In the genomic region with DNA sequence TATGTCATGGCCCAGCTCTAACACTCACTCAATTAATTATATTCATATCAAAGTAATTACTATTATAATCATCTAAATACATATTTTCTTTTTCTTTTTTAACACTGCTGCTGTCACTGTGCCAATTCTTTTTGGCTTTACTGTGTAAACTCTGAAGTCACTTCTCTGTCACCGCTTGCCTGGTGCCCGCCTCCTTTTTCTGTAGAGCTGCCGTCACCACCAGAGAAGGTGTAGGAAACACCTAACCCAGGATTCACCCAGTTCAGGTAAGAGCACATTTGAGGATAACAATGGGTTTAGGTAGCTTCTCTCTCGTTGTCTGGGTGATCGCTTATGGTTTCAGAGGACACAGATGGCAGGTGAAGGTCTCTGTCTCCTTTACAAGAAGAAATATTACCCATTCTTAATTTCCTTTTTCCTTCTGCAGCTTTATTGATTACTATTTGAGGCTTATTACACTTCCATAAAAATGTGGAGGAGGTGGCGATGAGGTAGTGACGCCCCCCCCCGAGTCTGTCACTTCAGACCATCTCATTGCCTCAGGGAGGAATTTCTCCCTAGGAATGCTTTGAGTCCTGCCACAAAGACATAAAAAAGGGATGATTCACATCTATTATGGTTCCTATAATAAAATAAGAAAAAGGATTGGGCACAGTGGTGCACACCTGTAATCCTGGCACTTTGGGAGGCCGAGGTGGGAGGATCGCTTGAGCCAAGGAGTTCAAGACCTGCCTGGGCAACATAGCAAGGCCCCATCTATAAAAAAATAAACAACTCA, we compare ENCODE assay signal across 17 cellular contexts.
"Had no signal": no experiment of that assay in that cellular context is flagged by ENCODE, and none has a peak within 500 bp of the region (broad histone marks: within the 10 kb centered on the region; RNA-seq: fewer than 3 reads in every experiment).

No MANE protein-coding gene starts in this region.

- H3K9me3 Mint-ChIP-seq: activated CD8-positive, alpha-beta T cell treated with anti-CD3 and anti-CD28 coated beads for 36 hours; activated naive CD4-positive, alpha-beta T cell treated with anti-CD3 and anti-CD28 coated beads for 36 hours; activated T-helper 1 cell treated with anti-CD3 and anti-CD28 coated beads, Interleukin-12 subunit alpha, Interleukin-12 subunit beta, Interleukin-2, Interleukin-4 antibody, amounts not matched to agents 30 ng/mL and 10 ng/mL and 1 ng/mL, durations not matched to agents 14 hours and 24 hours and 36 hours; dendritic cell treated with granulocyte-macrophage colony-stimulating factor and Interleukin-4, amounts not matched to agents 40 ng/mL and 50 ng/mL, for 4 days; natural killer cell; stimulated activated naive B cell treated with anti-CD40 and anti-IgM and Interleukin-4, amounts not matched to agents 10 μg/mL and 1 μg/mL and 100 μg/mL, for 72 hours; T-cell had no signal

- H3K4me3 Mint-ChIP-seq: activated CD4-positive, alpha-beta T cell treated with anti-CD3 and anti-CD28 coated beads for 36 hours; activated CD8-positive, alpha-beta T cell treated with anti-CD3 and anti-CD28 coated beads for 36 hours; activated naive CD4-positive, alpha-beta T cell treated with anti-CD3 and anti-CD28 coated beads for 36 hours; activated T-helper 1 cell treated with anti-CD3 and anti-CD28 coated beads, Interleukin-12 subunit alpha, Interleukin-12 subunit beta, Interleukin-2, Interleukin-4 antibody, amounts not matched to agents 30 ng/mL and 10 ng/mL and 1 ng/mL, durations not matched to agents 14 hours and 24 hours and 36 hours; dendritic cell treated with granulocyte-macrophage colony-stimulating factor and Interleukin-4, amounts not matched to agents 40 ng/mL and 50 ng/mL, for 4 days; natural killer cell; stimulated activated naive B cell treated with anti-CD40 and anti-IgM and Interleukin-4, amounts not matched to agents 10 μg/mL and 1 μg/mL and 100 μg/mL, for 72 hours; T-cell had no signal

- H3K36me3 Mint-ChIP-seq: natural killer cell; stimulated activated naive B cell treated with anti-CD40 and anti-IgM and Interleukin-4, amounts not matched to agents 10 μg/mL and 1 μg/mL and 100 μg/mL, for 72 hours; T-cell had no signal

- H3K4me3 ChIP-seq: adrenal gland had no signal

- H3K36me3 ChIP-seq: adrenal gland had no signal

- DNase-seq: activated CD4-positive, alpha-beta T cell treated with anti-CD3 and anti-CD28 coated beads for 36 hours; activated CD8-positive, alpha-beta memory T cell treated with anti-CD3 and anti-CD28 coated beads, Interleukin-2, amount 50 U/mL, for 48 hours; activated CD8-positive, alpha-beta T cell treated with anti-CD3 and anti-CD28 coated beads for 36 hours; activated naive CD4-positive, alpha-beta T cell treated with anti-CD3 and anti-CD28 coated beads for 36 hours; adrenal gland; hippocampal formation; kidney glomerular epithelial cell; natural killer cell; nucleus accumbens; stimulated activated CD4-positive, alpha-beta T cell treated with anti-CD3 and anti-CD28 coated beads, Interleukin-2, amount 100 ng/mL, for 24 hours; stimulated activated naive B cell treated with anti-CD40 and anti-IgM and Interleukin-4, amounts not matched to agents 10 μg/mL and 1 μg/mL and 100 μg/mL, for 72 hours; T-cell; T1000 had no signal

- H3K27me3 Mint-ChIP-seq: activated CD4-positive, alpha-beta T cell treated with anti-CD3 and anti-CD28 coated beads for 36 hours; dendritic cell treated with granulocyte-macrophage colony-stimulating factor and Interleukin-4, amounts not matched to agents 40 ng/mL and 50 ng/mL, for 4 days; progenitor cell of endocrine pancreas; stimulated activated naive B cell treated with anti-CD40 and anti-IgM and Interleukin-4, amounts not matched to agents 10 μg/mL and 1 μg/mL and 100 μg/mL, for 72 hours had no signal

- H3K27me3 ChIP-seq: adrenal gland had no signal

- ATAC-seq: activated CD4-positive, alpha-beta T cell treated with anti-CD3 and anti-CD28 coated beads for 36 hours; activated CD8-positive, alpha-beta T cell treated with anti-CD3 and anti-CD28 coated beads for 36 hours; natural killer cell; sciatic nerve; stimulated activated naive B cell treated with anti-CD40 and anti-IgM and Interleukin-4, amounts not matched to agents 10 μg/mL and 1 μg/mL and 100 μg/mL, for 72 hours; T-cell had no signal

- H3K27ac Mint-ChIP-seq: activated CD4-positive, alpha-beta T cell treated with anti-CD3 and anti-CD28 coated beads for 36 hours; activated CD8-positive, alpha-beta T cell treated with anti-CD3 and anti-CD28 coated beads for 36 hours; activated naive CD4-positive, alpha-beta T cell treated with anti-CD3 and anti-CD28 coated beads for 36 hours; activated T-helper 1 cell treated with anti-CD3 and anti-CD28 coated beads, Interleukin-12 subunit alpha, Interleukin-12 subunit beta, Interleukin-2, Interleukin-4 antibody, amounts not matched to agents 30 ng/mL and 10 ng/mL and 1 ng/mL, durations not matched to agents 14 hours and 24 hours and 36 hours; dendritic cell treated with granulocyte-macrophage colony-stimulating factor and Interleukin-4, amounts not matched to agents 40 ng/mL and 50 ng/mL, for 4 days; natural killer cell; progenitor cell of endocrine pancreas; stimulated activated naive B cell treated with anti-CD40 and anti-IgM and Interleukin-4, amounts not matched to agents 10 μg/mL and 1 μg/mL and 100 μg/mL, for 72 hours; T-cell had no signal

- H3K4me1 Mint-ChIP-seq: activated CD4-positive, alpha-beta T cell treated with anti-CD3 and anti-CD28 coated beads for 36 hours; natural killer cell; stimulated activated naive B cell treated with anti-CD40 and anti-IgM and Interleukin-4, amounts not matched to agents 10 μg/mL and 1 μg/mL and 100 μg/mL, for 72 hours; T-cell had no signal
